Comparison of ENCODE assay signal across 1 cellular context in the genomic region with DNA sequence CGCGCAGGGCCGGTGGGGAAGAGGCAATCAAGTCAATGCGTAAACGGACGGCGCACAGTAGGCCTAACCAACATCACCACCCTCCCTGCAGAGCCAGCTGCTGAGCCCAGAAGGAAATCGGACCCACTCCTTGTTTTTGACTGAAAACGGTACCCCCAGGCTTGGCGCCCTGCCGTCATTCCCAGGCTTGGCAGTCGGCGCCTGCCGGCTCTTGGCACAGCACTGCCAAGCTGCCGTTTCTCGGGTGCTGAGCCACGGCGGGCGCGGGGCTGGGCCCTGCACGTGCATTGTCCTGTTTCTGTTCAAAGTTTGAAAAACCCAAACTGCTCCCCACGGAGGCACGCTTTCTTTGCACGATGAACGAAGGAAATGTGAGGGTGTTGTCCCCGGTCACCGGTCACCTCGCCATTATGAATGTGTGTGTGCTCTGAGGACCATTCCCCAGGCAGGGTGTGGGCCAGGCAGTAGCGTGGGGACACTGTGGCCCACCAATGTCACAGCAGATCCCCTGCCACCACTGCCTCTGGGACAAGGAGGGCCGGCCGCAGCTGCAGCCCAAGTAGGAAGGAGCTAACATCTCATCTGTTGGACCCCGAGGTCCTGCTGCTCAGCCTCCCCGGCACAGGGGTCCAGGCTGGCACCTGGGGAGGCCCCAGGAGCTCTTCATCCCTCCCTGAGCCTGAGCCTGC.
A peak's percentile ranks its signal among the peaks of the same experiment; 100 is the strongest.
TF ChIP-seq lines count a peak whose summit lies in the region.

No MANE protein-coding gene starts in this region.

TF ChIP-seq in K562, 482 proteins besides CTCF, POLR2A, EP300 and RAD21 (continued from another document):
- TF ChIP-seq, protein P1, sequence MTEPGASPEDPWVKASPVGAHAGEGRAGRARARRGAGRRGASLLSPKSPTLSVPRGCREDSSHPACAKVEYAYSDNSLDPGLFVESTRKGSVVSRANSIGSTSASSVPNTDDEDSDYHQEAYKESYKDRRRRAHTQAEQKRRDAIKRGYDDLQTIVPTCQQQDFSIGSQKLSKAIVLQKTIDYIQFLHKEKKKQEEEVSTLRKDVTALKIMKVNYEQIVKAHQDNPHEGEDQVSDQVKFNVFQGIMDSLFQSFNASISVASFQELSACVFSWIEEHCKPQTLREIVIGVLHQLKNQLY (CRISPR knock-in tag; conservative IDR thresholded peaks at IDR 0.05): 0 out of 4 replicates have a peak, but pooled peaks of 1 of the 2 experiments have one; percentile 37
